Comparison of ENCODE assay signal across 8 cellular contexts in genomic region chr12:121580959-121581680, GRCh38. TPM values are rescaled to one million over a fixed set of nuclear protein-coding genes. Genes with fewer than 3 reads are reported as not detected.
A peak's percentile ranks its signal among the peaks of the same experiment; 100 is the strongest.
DNase-seq lines count a peak whose midpoint lies in the region; ATAC-seq, FAIRE-seq and TF ChIP-seq lines count a peak whose summit lies in the region.

Gene KDM2B (minus strand): TSS chr12:121581023. CDS start chr12:121580911, 112 bp downstream.

- intact Hi-C loops in kidney (cut with DNase I), result no loop called here

- H3K4me3 ChIP-seq in kidney (ENCODE audit: low read length in 2 of 2), result peak within 1 kb of the TSS; percentile 60 to 67
- H3K4me3 ChIP-seq in skin epidermis, result peak within 1 kb of the TSS; percentile 44 to 69 (median 63)

- peaks cover 9 to 24% of the 10 kb centered on the region in 2 donors for H3K4me1 ChIP-seq in kidney (ENCODE audit: control insufficient read depth in 1 of 2, insufficient read depth in 1 of 2, low read depth in 1 of 2, low read length in 2 of 2)

- POLR2A ChIA-PET in T-cell (lab: Charles Lee), result interaction anchor here (0.6 to 1.8 kb wide), 5 partner anchors 9 to 46 kb away, joined by 3 to 18 read pairs (median 4); partner anchors contain the start of gene ORAI1 (in 1 of the 2)

- no peaks in the 10 kb centered on the region for H3K36me3 Mint-ChIP-seq in T-cell
- H3K36me3 Mint-ChIP-seq in chondrocyte (ENCODE audit: low read depth), result no peaks in the 10 kb centered on the region

- CTCF ChIA-PET in T-cell (lab: Charles Lee), result interaction anchor here (0.6 to 1.9 kb wide), 4 partner anchors 41 to 91 kb away, joined by 7 to 22 read pairs (median 10); partner anchors contain the start of gene ORAI1 (in 1 of the 2)

- no peaks in the 10 kb centered on the region for H3K36me3 ChIP-seq in kidney (ENCODE audit: control insufficient read depth in 1 of 2, insufficient read depth in 2 of 2, low read length in 2 of 2)

- peak within 1 kb of the TSS; percentile 98 to 99 for H3K27ac Mint-ChIP-seq in T-cell
- peak within 1 kb of the TSS; percentile 97 for H3K27ac Mint-ChIP-seq in chondrocyte (ENCODE audit: unreplicated experiment)

- H3K9me3 Mint-ChIP-seq in T-cell, result no peaks in the 10 kb centered on the region
- H3K9me3 Mint-ChIP-seq in chondrocyte (ENCODE audit: low read depth), result no peaks in the 10 kb centered on the region

- TF ChIP-seq CTCF in 22Rv1 (IDR thresholded peaks at IDR 0.05) (no peak), chondrocyte (IDR thresholded peaks at IDR 0.05) (peak; percentile 16), kidney (IDR thresholded peaks at IDR 0.05; ENCODE audit: borderline replicate concordance, extremely low read depth, insufficient read depth) (no peak)

- H3K27ac ChIP-seq in 22Rv1, result peak within 1 kb of the TSS; percentile 78
- H3K27ac ChIP-seq in kidney (ENCODE audit: low read depth in 2 of 2, low read length in 2 of 2), result peak within 1 kb of the TSS in 1 of 2 donors; percentile 41
- peak within 1 kb of the TSS; percentile 37 to 96 (median 89) for H3K27ac ChIP-seq in skin epidermis

- peak; percentile 78 for FAIRE-seq in GM19239 (lab: Jason Lieb, UNC)
- FAIRE-seq in kidney (lab: Jason Lieb, UNC), result no peak

- H3K27me3 Mint-ChIP-seq in T-cell, result no peaks in the 10 kb centered on the region
- H3K27me3 Mint-ChIP-seq in chondrocyte (ENCODE audit: low read depth), result no peaks in the 10 kb centered on the region

- H3K4me1 Mint-ChIP-seq in T-cell, result peaks cover 42 to 57% (median 53%) of the 10 kb centered on the region in 3 donors
- peaks cover 47% of the 10 kb centered on the region for H3K4me1 Mint-ChIP-seq in chondrocyte (ENCODE audit: low read depth)

- H3K4me3 Mint-ChIP-seq in T-cell (peak within 1 kb of the TSS; percentile 96 to 98 (median 96)), chondrocyte (ENCODE audit: unreplicated experiment) (peak within 1 kb of the TSS; percentile 93)

- no peaks in the 10 kb centered on the region for H3K9me3 ChIP-seq in kidney (ENCODE audit: control insufficient read depth in 1 of 2, low read length in 2 of 2)

- H3K9ac ChIP-seq in kidney (ENCODE audit: low read length in 2 of 2), result peak within 1 kb of the TSS; percentile 55 to 66

- DNase-seq in GM19239 (ENCODE audit: insufficient read length, low spot score), result no peak
- DNase-seq in T-cell, result peak in 20 of 34 experiments; percentile 9 to 52 (median 26)
- DNase-seq in chondrocyte (ENCODE audit: low spot score), result no peak
- DNase-seq in kidney, result no peak
- DNase-seq in AG08395 (ENCODE audit: low spot score), result no peak
- no peak for DNase-seq in HK-2 (ENCODE audit: unreplicated experiment)

- peak in 3 of 4 experiments; percentile 9 to 43 (median 25) for ATAC-seq in T-cell (replicated peaks in 1 of 4)

RNA-seq across cellular contexts. Expression of gene KDM2B, which starts in this region (rescaled TPM):
- total RNA-seq in T-cell (100 to 1,000 TPM in 2 of 5 donors, 10 to 100 TPM in 3; 74.1 to 102 (median 95.8) TPM), chondrocyte (21.3 to 25.3 TPM (median 21.8 TPM) in 3 replicates), kidney (19.7 TPM)
- 6.2 TPM for polyA plus RNA-seq in kidney (ENCODE audit: insufficient read depth, low read depth, low replicate concordance)

Comparison
In these comparisons a context has a peak if more than half of its experiments do, and no peak if none do; other contexts are left out.
1. DNase-seq: peak in T-cell (20 of 34); none in GM19239 (single experiment), chondrocyte (single experiment), kidney (single experiment), AG08395 (single experiment) and HK-2 (single experiment).